29 cellular contexts compared by ENCODE assay signal in genomic region chr19:35502751-35503150, GRCh38. TPM values are rescaled to one million over a fixed set of nuclear protein-coding genes. Genes with fewer than 3 reads are reported as not detected.
"Had no signal": no experiment of that assay in that cellular context is flagged by ENCODE, and none has a peak within 500 bp of the region (broad histone marks: within the 10 kb centered on the region; RNA-seq: fewer than 3 reads in every experiment).

No MANE protein-coding gene starts in this region.

- H3K27me3 ChIP-seq: adrenal gland had no signal

- ATAC-seq: activated CD4-positive, alpha-beta T cell treated with anti-CD3 and anti-CD28 coated beads for 36 hours had no signal

- H3K27ac Mint-ChIP-seq: activated CD4-positive, alpha-beta memory T cell treated with anti-CD3 and anti-CD28 coated beads, Interleukin-2, amount 10 ng/mL, durations not matched to agents 7 days and 5 days; activated CD4-positive, alpha-beta T cell treated with anti-CD3 and anti-CD28 coated beads for 36 hours; activated naive CD8-positive, alpha-beta T cell treated with anti-CD3 and anti-CD28 coated beads, Interleukin-2, amount 10 ng/mL, durations not matched to agents 7 days and 5 days had no signal

- H3K27ac ChIP-seq: adrenal gland, SJCRH30, VCaP had no signal

- H3K9me3 ChIP-seq: adrenal gland, SJCRH30, SK-N-SH had no signal

- H3K4me1 Mint-ChIP-seq: activated CD4-positive, alpha-beta T cell treated with anti-CD3 and anti-CD28 coated beads for 36 hours had no signal

- DNase-seq: activated CD4-positive, alpha-beta memory T cell treated with anti-CD3 and anti-CD28 coated beads, Interleukin-2, amount 10 ng/mL, durations not matched to agents 7 days and 5 days; activated CD4-positive, alpha-beta T cell treated with anti-CD3 and anti-CD28 coated beads for 36 hours; activated CD4-positive, alpha-beta T cell treated with anti-CD3 and anti-CD28 coated beads, Interleukin-2, amount 50 U/mL, for 1 hour; activated CD8-positive, alpha-beta memory T cell treated with anti-CD3 and anti-CD28 coated beads, Interleukin-2, amount 50 U/mL, for 4 hours; activated naive CD4-positive, alpha-beta T cell treated with anti-CD3 and anti-CD28 coated beads, Interleukin-2, amount 50 U/mL, for 16 hours; activated naive CD8-positive, alpha-beta T cell treated with anti-CD3 and anti-CD28 coated beads, Interleukin-2, amount 10 ng/mL, durations not matched to agents 7 days and 5 days; adrenal gland; anterior cingulate cortex; central memory CD4-positive, alpha-beta T cell; KG1; NCI-H1092; NCI-H1417 treated with DMSO at 0.1 percent for 48 hours; NCI-H1694; NCI-H2029; NCI-H2107; NCI-H2171 treated with DMSO at 0.1 percent for 48 hours; NCI-H226; NCI-H526 treated with DMSO at 0.1 percent for 48 hours; NCI-H82; SJCRH30; SK-N-SH; T-helper 1 cell had no signal

- H3K9me3 Mint-ChIP-seq: activated CD4-positive, alpha-beta memory T cell treated with anti-CD3 and anti-CD28 coated beads, Interleukin-2, amount 10 ng/mL, durations not matched to agents 7 days and 5 days; activated naive CD8-positive, alpha-beta T cell treated with anti-CD3 and anti-CD28 coated beads, Interleukin-2, amount 10 ng/mL, durations not matched to agents 7 days and 5 days had no signal

- H3K4me3 ChIP-seq: adrenal gland, SJCRH30 had no signal

- H3K4me3 Mint-ChIP-seq: activated CD4-positive, alpha-beta memory T cell treated with anti-CD3 and anti-CD28 coated beads, Interleukin-2, amount 10 ng/mL, durations not matched to agents 7 days and 5 days; activated CD4-positive, alpha-beta T cell treated with anti-CD3 and anti-CD28 coated beads for 36 hours; activated naive CD8-positive, alpha-beta T cell treated with anti-CD3 and anti-CD28 coated beads, Interleukin-2, amount 10 ng/mL, durations not matched to agents 7 days and 5 days had no signal

- H3K4me2 ChIP-seq: SK-N-SH had no signal

- H3K36me3 Mint-ChIP-seq: activated naive CD8-positive, alpha-beta T cell treated with anti-CD3 and anti-CD28 coated beads, Interleukin-2, amount 10 ng/mL, durations not matched to agents 7 days and 5 days had no signal

- H3K36me3 ChIP-seq: adrenal gland, SJCRH30 had no signal

- H3K4me1 ChIP-seq: adrenal gland, SJCRH30 had no signal

RNA-seq across cellular contexts. Expression of gene DMKN, which starts 10.7 kb away (rescaled TPM):
- total RNA-seq: activated CD4-positive, alpha-beta memory T cell treated with anti-CD3 and anti-CD28 coated beads, Interleukin-2, amount 10 ng/mL, durations not matched to agents 7 days and 5 days; OCI-LY7; RPMI7951; SJCRH30; T-helper 2 cell treated with Interferon-gamma antibody and Interleukin-4, amounts not matched to agents 100 ng/mL and 5 ng/mL, for 36 hours had no signal
- polyA plus RNA-seq: SK-N-SH had no signal

RNA-seq across cellular contexts. Expression of gene KRTDAP, which starts 12.5 kb away (rescaled TPM):
- total RNA-seq: activated CD4-positive, alpha-beta memory T cell treated with anti-CD3 and anti-CD28 coated beads, Interleukin-2, amount 10 ng/mL, durations not matched to agents 7 days and 5 days; activated CD4-positive, alpha-beta T cell treated with anti-CD3 and anti-CD28 coated beads for 36 hours; activated naive CD8-positive, alpha-beta T cell treated with anti-CD3 and anti-CD28 coated beads, Interleukin-2, amount 10 ng/mL, durations not matched to agents 7 days and 5 days; adrenal gland; LHCN-M2; M059J; NCI-H460; OCI-LY7; RPMI7951; SJCRH30; T-helper 2 cell treated with Interferon-gamma antibody and Interleukin-4, amounts not matched to agents 100 ng/mL and 5 ng/mL, for 36 hours had no signal
- polyA plus RNA-seq: adrenal gland, SK-N-SH had no signal

RNA-seq across cellular contexts. Expression of gene SBSN, which starts 25.4 kb away (rescaled TPM):
- total RNA-seq: activated CD4-positive, alpha-beta memory T cell treated with anti-CD3 and anti-CD28 coated beads, Interleukin-2, amount 10 ng/mL, durations not matched to agents 7 days and 5 days; activated CD4-positive, alpha-beta T cell treated with anti-CD3 and anti-CD28 coated beads for 36 hours; activated naive CD8-positive, alpha-beta T cell treated with anti-CD3 and anti-CD28 coated beads, Interleukin-2, amount 10 ng/mL, durations not matched to agents 7 days and 5 days; adrenal gland; LHCN-M2; NCI-H460; OCI-LY7; RPMI7951; SJCRH30; T-helper 2 cell treated with Interferon-gamma antibody and Interleukin-4, amounts not matched to agents 100 ng/mL and 5 ng/mL, for 36 hours had no signal

RNA-seq across cellular contexts. Expression of gene GAPDHS, which starts 30.5 kb away (rescaled TPM):
- total RNA-seq: activated CD4-positive, alpha-beta memory T cell treated with anti-CD3 and anti-CD28 coated beads, Interleukin-2, amount 10 ng/mL, durations not matched to agents 7 days and 5 days; activated CD4-positive, alpha-beta T cell treated with anti-CD3 and anti-CD28 coated beads for 36 hours; activated naive CD8-positive, alpha-beta T cell treated with anti-CD3 and anti-CD28 coated beads, Interleukin-2, amount 10 ng/mL, durations not matched to agents 7 days and 5 days; adrenal gland; LHCN-M2; M059J; NCI-H460; OCI-LY7; RPMI7951; SJCRH30; T-helper 2 cell treated with Interferon-gamma antibody and Interleukin-4, amounts not matched to agents 100 ng/mL and 5 ng/mL, for 36 hours had no signal
- polyA plus RNA-seq: adrenal gland, SK-N-SH had no signal
